In the genomic region with DNA sequence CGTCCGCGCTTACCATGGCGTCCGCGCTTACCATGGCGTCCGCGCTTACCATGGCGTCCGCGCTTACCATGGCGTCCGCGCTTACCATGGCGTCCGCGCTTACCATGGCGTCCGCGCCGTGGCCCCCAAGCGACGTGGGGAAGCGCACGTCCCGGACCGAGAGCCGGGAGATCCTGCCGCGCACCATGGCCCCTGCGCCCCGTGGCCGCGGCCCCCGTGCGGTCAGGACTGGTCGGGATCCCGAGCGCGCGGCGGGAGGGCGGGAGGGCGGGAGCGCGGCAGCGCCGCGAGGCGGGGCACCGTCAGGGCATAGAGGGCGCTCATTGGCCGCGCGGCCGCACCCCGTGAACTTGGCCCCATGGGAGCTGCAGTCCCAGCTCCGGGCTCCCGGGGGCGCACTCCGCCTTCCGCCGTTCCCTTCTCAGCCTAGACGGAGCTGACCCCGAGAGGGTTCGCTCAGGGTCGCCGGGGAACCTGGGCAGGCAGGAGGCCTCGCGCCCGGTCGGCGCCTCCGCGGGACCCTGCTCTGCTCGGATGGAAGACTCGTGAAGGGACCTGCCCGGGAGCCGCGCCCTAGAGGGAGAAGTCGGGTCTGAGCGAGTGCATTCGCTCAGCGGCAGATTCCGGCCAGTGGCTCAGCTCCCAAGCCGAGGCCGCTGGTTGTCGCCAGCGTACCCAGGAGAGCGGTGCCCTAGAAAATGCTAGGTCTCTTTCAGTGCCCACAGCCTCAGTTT, we compare ENCODE assay signal across 1 cellular context.
TF ChIP-seq lines count a peak whose summit lies in the region.

A gene with protein sequence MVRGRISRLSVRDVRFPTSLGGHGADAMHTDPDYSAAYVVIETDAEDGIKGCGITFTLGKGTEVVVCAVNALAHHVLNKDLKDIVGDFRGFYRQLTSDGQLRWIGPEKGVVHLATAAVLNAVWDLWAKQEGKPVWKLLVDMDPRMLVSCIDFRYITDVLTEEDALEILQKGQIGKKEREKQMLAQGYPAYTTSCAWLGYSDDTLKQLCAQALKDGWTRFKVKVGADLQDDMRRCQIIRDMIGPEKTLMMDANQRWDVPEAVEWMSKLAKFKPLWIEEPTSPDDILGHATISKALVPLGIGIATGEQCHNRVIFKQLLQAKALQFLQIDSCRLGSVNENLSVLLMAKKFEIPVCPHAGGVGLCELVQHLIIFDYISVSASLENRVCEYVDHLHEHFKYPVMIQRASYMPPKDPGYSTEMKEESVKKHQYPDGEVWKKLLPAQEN (minus strand): TSS at position 230 of the 734 bp plus-strand sequence. CDS start 43 bp downstream, at position 187.

TF ChIP-seq in WTC11, 78 proteins besides CTCF, POLR2A, EP300 and RAD21 (continued from another document and continues in another):
- TF ChIP-seq, protein P1, sequence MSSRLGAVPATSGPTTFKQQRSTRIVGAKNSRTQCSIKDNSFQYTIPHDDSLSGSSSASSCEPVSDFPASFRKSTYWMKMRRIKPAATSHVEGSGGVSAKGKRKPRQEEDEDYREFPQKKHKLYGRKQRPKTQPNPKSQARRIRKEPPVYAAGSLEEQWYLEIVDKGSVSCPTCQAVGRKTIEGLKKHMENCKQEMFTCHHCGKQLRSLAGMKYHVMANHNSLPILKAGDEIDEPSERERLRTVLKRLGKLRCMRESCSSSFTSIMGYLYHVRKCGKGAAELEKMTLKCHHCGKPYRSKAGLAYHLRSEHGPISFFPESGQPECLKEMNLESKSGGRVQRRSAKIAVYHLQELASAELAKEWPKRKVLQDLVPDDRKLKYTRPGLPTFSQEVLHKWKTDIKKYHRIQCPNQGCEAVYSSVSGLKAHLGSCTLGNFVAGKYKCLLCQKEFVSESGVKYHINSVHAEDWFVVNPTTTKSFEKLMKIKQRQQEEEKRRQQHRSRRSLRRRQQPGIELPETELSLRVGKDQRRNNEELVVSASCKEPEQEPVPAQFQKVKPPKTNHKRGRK (CRISPR knock-in tag; IDR thresholded peaks at IDR 0.05; ENCODE audit: borderline replicate concordance), result no peak
- 0 out of 2 replicates have a peak, but pooled peaks have one; percentile 35 for TF ChIP-seq CREM (CRISPR knock-in tag; IDR thresholded peaks at IDR 0.05)
- TF ChIP-seq NFYB (CRISPR knock-in tag; conservative IDR thresholded peaks at IDR 0.05; ENCODE audit: low read depth), result no peak
- TF ChIP-seq, protein P2, sequence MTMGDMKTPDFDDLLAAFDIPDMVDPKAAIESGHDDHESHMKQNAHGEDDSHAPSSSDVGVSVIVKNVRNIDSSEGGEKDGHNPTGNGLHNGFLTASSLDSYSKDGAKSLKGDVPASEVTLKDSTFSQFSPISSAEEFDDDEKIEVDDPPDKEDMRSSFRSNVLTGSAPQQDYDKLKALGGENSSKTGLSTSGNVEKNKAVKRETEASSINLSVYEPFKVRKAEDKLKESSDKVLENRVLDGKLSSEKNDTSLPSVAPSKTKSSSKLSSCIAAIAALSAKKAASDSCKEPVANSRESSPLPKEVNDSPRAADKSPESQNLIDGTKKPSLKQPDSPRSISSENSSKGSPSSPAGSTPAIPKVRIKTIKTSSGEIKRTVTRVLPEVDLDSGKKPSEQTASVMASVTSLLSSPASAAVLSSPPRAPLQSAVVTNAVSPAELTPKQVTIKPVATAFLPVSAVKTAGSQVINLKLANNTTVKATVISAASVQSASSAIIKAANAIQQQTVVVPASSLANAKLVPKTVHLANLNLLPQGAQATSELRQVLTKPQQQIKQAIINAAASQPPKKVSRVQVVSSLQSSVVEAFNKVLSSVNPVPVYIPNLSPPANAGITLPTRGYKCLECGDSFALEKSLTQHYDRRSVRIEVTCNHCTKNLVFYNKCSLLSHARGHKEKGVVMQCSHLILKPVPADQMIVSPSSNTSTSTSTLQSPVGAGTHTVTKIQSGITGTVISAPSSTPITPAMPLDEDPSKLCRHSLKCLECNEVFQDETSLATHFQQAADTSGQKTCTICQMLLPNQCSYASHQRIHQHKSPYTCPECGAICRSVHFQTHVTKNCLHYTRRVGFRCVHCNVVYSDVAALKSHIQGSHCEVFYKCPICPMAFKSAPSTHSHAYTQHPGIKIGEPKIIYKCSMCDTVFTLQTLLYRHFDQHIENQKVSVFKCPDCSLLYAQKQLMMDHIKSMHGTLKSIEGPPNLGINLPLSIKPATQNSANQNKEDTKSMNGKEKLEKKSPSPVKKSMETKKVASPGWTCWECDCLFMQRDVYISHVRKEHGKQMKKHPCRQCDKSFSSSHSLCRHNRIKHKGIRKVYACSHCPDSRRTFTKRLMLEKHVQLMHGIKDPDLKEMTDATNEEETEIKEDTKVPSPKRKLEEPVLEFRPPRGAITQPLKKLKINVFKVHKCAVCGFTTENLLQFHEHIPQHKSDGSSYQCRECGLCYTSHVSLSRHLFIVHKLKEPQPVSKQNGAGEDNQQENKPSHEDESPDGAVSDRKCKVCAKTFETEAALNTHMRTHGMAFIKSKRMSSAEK (CRISPR knock-in tag; IDR thresholded peaks at IDR 0.05; ENCODE audit: borderline replicate concordance), result no peak
- TF ChIP-seq, protein P3, sequence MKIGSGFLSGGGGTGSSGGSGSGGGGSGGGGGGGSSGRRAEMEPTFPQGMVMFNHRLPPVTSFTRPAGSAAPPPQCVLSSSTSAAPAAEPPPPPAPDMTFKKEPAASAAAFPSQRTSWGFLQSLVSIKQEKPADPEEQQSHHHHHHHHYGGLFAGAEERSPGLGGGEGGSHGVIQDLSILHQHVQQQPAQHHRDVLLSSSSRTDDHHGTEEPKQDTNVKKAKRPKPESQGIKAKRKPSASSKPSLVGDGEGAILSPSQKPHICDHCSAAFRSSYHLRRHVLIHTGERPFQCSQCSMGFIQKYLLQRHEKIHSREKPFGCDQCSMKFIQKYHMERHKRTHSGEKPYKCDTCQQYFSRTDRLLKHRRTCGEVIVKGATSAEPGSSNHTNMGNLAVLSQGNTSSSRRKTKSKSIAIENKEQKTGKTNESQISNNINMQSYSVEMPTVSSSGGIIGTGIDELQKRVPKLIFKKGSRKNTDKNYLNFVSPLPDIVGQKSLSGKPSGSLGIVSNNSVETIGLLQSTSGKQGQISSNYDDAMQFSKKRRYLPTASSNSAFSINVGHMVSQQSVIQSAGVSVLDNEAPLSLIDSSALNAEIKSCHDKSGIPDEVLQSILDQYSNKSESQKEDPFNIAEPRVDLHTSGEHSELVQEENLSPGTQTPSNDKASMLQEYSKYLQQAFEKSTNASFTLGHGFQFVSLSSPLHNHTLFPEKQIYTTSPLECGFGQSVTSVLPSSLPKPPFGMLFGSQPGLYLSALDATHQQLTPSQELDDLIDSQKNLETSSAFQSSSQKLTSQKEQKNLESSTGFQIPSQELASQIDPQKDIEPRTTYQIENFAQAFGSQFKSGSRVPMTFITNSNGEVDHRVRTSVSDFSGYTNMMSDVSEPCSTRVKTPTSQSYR (CRISPR knock-in tag; IDR thresholded peaks at IDR 0.05), result no peak
- no peak for TF ChIP-seq ZNF396 (CRISPR knock-in tag; IDR thresholded peaks at IDR 0.05; ENCODE audit: borderline replicate concordance)
- peak; percentile 65 for TF ChIP-seq ZNF232 (CRISPR knock-in tag; IDR thresholded peaks at IDR 0.05)
- TF ChIP-seq HMGA2 (CRISPR knock-in tag; IDR thresholded peaks at IDR 0.05), result no peak
- TF ChIP-seq, protein P4, sequence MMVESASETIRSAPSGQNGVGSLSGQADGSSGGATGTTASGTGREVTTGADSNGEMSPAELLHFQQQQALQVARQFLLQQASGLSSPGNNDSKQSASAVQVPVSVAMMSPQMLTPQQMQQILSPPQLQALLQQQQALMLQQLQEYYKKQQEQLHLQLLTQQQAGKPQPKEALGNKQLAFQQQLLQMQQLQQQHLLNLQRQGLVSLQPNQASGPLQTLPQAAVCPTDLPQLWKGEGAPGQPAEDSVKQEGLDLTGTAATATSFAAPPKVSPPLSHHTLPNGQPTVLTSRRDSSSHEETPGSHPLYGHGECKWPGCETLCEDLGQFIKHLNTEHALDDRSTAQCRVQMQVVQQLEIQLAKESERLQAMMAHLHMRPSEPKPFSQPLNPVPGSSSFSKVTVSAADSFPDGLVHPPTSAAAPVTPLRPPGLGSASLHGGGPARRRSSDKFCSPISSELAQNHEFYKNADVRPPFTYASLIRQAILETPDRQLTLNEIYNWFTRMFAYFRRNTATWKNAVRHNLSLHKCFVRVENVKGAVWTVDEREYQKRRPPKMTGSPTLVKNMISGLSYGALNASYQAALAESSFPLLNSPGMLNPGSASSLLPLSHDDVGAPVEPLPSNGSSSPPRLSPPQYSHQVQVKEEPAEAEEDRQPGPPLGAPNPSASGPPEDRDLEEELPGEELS (CRISPR knock-in tag; IDR thresholded peaks at IDR 0.05), result peak; percentile 66; the same call in 1 of the 2 replicates
- peak; percentile 90 for TF ChIP-seq ZNF423 (CRISPR knock-in tag; IDR thresholded peaks at IDR 0.05)
- TF ChIP-seq SMAD4 (CRISPR knock-in tag; IDR thresholded peaks at IDR 0.05), result peak; percentile 95
- no peak for TF ChIP-seq FOXJ3 (CRISPR knock-in tag; IDR thresholded peaks at IDR 0.05; ENCODE audit: borderline replicate concordance)
- TF ChIP-seq, protein P5, sequence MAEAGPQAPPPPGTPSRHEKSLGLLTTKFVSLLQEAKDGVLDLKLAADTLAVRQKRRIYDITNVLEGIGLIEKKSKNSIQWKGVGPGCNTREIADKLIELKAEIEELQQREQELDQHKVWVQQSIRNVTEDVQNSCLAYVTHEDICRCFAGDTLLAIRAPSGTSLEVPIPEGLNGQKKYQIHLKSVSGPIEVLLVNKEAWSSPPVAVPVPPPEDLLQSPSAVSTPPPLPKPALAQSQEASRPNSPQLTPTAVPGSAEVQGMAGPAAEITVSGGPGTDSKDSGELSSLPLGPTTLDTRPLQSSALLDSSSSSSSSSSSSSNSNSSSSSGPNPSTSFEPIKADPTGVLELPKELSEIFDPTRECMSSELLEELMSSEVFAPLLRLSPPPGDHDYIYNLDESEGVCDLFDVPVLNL (CRISPR knock-in tag; IDR thresholded peaks at IDR 0.05; ENCODE audit: borderline replicate concordance, low read depth), result no peak; the same call in 1 of the 2 replicates
- no peak for TF ChIP-seq NR2C2 (CRISPR knock-in tag; IDR thresholded peaks at IDR 0.05)
- TF ChIP-seq ZBTB21 (CRISPR knock-in tag; IDR thresholded peaks at IDR 0.05; ENCODE audit: borderline replicate concordance), result no peak; the same call in 1 of the 2 replicates
- TF ChIP-seq IRF2 (CRISPR knock-in tag; IDR thresholded peaks at IDR 0.05; ENCODE audit: borderline replicate concordance, low read depth), result no peak
- TF ChIP-seq, protein P6, sequence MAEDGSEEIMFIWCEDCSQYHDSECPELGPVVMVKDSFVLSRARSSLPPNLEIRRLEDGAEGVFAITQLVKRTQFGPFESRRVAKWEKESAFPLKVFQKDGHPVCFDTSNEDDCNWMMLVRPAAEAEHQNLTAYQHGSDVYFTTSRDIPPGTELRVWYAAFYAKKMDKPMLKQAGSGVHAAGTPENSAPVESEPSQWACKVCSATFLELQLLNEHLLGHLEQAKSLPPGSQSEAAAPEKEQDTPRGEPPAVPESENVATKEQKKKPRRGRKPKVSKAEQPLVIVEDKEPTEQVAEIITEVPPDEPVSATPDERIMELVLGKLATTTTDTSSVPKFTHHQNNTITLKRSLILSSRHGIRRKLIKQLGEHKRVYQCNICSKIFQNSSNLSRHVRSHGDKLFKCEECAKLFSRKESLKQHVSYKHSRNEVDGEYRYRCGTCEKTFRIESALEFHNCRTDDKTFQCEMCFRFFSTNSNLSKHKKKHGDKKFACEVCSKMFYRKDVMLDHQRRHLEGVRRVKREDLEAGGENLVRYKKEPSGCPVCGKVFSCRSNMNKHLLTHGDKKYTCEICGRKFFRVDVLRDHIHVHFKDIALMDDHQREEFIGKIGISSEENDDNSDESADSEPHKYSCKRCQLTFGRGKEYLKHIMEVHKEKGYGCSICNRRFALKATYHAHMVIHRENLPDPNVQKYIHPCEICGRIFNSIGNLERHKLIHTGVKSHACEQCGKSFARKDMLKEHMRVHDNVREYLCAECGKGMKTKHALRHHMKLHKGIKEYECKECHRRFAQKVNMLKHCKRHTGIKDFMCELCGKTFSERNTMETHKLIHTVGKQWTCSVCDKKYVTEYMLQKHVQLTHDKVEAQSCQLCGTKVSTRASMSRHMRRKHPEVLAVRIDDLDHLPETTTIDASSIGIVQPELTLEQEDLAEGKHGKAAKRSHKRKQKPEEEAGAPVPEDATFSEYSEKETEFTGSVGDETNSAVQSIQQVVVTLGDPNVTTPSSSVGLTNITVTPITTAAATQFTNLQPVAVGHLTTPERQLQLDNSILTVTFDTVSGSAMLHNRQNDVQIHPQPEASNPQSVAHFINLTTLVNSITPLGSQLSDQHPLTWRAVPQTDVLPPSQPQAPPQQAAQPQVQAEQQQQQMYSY (CRISPR knock-in tag; IDR thresholded peaks at IDR 0.05), result no peak; the same call in 1 of the 2 replicates
- TF ChIP-seq TCF7 (CRISPR knock-in tag; IDR thresholded peaks at IDR 0.05; ENCODE audit: low read depth), result no peak
- no peak for TF ChIP-seq MXD4 (CRISPR knock-in tag; IDR thresholded peaks at IDR 0.05; ENCODE audit: borderline replicate concordance)
- no peak for TF ChIP-seq GRHL2 (CRISPR knock-in tag; IDR thresholded peaks at IDR 0.05; ENCODE audit: insufficient replicate concordance, severe bottlenecking)
- TF ChIP-seq NR1H2 (CRISPR knock-in tag; IDR thresholded peaks at IDR 0.05), result no peak
- 0 out of 2 replicates have a peak, but pooled peaks have one; percentile 59 for TF ChIP-seq SP1 (CRISPR knock-in tag; conservative IDR thresholded peaks at IDR 0.05)
- TF ChIP-seq ZNF219 (CRISPR knock-in tag; IDR thresholded peaks at IDR 0.05; ENCODE audit: borderline replicate concordance), result peak; percentile 81; the same call in 1 of the 2 replicates
- TF ChIP-seq, protein P7, sequence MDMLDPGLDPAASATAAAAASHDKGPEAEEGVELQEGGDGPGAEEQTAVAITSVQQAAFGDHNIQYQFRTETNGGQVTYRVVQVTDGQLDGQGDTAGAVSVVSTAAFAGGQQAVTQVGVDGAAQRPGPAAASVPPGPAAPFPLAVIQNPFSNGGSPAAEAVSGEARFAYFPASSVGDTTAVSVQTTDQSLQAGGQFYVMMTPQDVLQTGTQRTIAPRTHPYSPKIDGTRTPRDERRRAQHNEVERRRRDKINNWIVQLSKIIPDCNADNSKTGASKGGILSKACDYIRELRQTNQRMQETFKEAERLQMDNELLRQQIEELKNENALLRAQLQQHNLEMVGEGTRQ (CRISPR knock-in tag; IDR thresholded peaks at IDR 0.05), result peak; percentile 54; the same call in 1 of the 2 replicates
- TF ChIP-seq, protein P8, sequence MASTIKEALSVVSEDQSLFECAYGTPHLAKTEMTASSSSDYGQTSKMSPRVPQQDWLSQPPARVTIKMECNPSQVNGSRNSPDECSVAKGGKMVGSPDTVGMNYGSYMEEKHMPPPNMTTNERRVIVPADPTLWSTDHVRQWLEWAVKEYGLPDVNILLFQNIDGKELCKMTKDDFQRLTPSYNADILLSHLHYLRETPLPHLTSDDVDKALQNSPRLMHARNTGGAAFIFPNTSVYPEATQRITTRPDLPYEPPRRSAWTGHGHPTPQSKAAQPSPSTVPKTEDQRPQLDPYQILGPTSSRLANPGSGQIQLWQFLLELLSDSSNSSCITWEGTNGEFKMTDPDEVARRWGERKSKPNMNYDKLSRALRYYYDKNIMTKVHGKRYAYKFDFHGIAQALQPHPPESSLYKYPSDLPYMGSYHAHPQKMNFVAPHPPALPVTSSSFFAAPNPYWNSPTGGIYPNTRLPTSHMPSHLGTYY (CRISPR knock-in tag; IDR thresholded peaks at IDR 0.05), result no peak
